ENCODE assay signal across 20 cellular contexts in the genomic region with DNA sequence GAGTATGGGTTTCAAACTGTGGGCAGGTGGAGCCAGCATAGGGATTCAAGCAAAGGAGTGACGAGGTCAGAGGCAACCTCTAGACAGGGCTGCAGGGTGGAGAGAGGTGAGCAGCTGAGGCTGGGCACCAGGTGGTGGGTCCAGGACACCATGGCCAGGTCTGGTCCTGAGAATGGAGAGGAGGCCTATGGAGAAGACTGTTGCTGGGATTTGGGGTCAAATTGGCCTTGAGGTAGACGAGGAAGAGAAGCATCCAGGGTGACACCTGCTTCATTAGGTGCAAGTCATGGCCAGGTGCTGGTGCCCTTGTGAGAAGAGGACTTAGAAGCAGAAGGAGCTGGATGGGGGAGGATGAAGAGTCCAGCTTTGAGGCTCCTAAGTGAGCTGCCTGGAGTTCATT.
DNase-seq lines count a peak whose midpoint lies in the region; ATAC-seq and TF ChIP-seq lines count a peak whose summit lies in the region.
"Had no signal": no experiment of that assay in that cellular context is flagged by ENCODE, and none has a peak within 500 bp of the region (broad histone marks: within the 10 kb centered on the region; RNA-seq: fewer than 3 reads in every experiment).

No MANE protein-coding gene starts in this region.

- H3K36me3 ChIP-seq in neural cell (ENCODE audit: insufficient read depth, low read length) (no peaks in the 10 kb centered on the region), Caco-2 (ENCODE audit: control insufficient read depth, insufficient read depth, low read length) (no peaks in the 10 kb centered on the region)

- H3K27ac ChIP-seq in angular gyrus (ENCODE audit: low read depth, low read length) (peak overlapping the region; percentile 84), neural cell (ENCODE audit: low read length) (peak overlapping the region; percentile 100)
- H3K27ac ChIP-seq: GM23248, HL-60, RWPE1 had no signal

- no peak overlapping the region for H3K4me3 Mint-ChIP-seq in activated T-cell treated with anti-CD3 and anti-CD28 coated beads, Interleukin-2, amount 50 U/mL, for 24 hours
- no peak overlapping the region for H3K4me3 Mint-ChIP-seq in Caco-2 (ENCODE audit: unreplicated experiment)
- H3K4me3 Mint-ChIP-seq: CD14-positive monocyte had no signal

- H3K4me2 ChIP-seq in neural cell (ENCODE audit: low read length) = peak overlapping the region; percentile 81

- H3K9me3 ChIP-seq in neural cell (ENCODE audit: low read length) (no peaks in the 10 kb centered on the region), Caco-2 (no peaks in the 10 kb centered on the region)

- H3K27ac Mint-ChIP-seq in activated T-cell treated with anti-CD3 and anti-CD28 coated beads, Interleukin-2, amount 50 U/mL, for 24 hours = peak overlapping the region; percentile 56
- no peak overlapping the region for H3K27ac Mint-ChIP-seq in Caco-2 (ENCODE audit: unreplicated experiment)
- H3K27ac Mint-ChIP-seq: CD14-positive monocyte had no signal

- no peak for TF ChIP-seq CTCF in neural cell (IDR thresholded peaks at IDR 0.05; ENCODE audit: poor library complexity, severe bottlenecking)
- TF ChIP-seq CTCF in Caco-2 (IDR thresholded peaks at IDR 0.05; ENCODE audit: insufficient read depth in 1 of 2, low read depth in 1 of 2, low read length in 1 of 2, severe bottlenecking in 1 of 2, unreplicated experiment in 1 of 2) = no peak

- peak overlapping the region; percentile 56 for H3K4me3 ChIP-seq in neural cell (ENCODE audit: low read length)
- no peak overlapping the region for H3K4me3 ChIP-seq in Caco-2 (ENCODE audit: low read depth, low read length)
- H3K4me3 ChIP-seq: GM23248 had no signal

- H2AFZ ChIP-seq in neural cell (ENCODE audit: low read depth, low read length) = no peak overlapping the region
- H2AFZ ChIP-seq: GM23248 had no signal

- no peaks in the 10 kb centered on the region for H4K20me1 ChIP-seq in neural cell (ENCODE audit: insufficient read depth)

- no peak for TF ChIP-seq RAD21 in neural cell (conservative IDR thresholded peaks at IDR 0.05)

- no peaks in the 10 kb centered on the region for H3K36me3 Mint-ChIP-seq in activated T-cell treated with anti-CD3 and anti-CD28 coated beads, Interleukin-2, amount 50 U/mL, for 24 hours (ENCODE audit: low read depth)
- H3K36me3 Mint-ChIP-seq in Caco-2 (ENCODE audit: insufficient read depth, unreplicated experiment) = peaks cover 6% of the 10 kb centered on the region
- H3K36me3 Mint-ChIP-seq: CD14-positive monocyte had no signal

- no peak for DNase-seq in activated T-cell treated with anti-CD3 and anti-CD28 coated beads, Interleukin-2, amount 50 U/mL, for 24 hours
- no peak for DNase-seq in activated T-cell treated with anti-CD3 and anti-CD28 coated beads for 4 hours
- peak; percentile 14 for DNase-seq in ureter (ENCODE audit: low spot score)
- DNase-seq in effector CD8-positive, alpha-beta T cell (lab: John Stamatoyannopoulos, UW) = no peak
- DNase-seq in left ventricle myocardium superior = no peak
- no peak for DNase-seq in Caco-2
- DNase-seq: 8988T, DMS 273 treated with DMSO at 0.1 percent for 48 hours, GDM1, HCEC 1CT, IMR-90, NCI-H1417 treated with DMSO at 0.1 percent for 48 hours, NCI-H187 treated with DMSO at 0.1 percent for 48 hours, NCI-H524 treated with DMSO at 0.1 percent for 48 hours had no signal

- no peak for ATAC-seq in left ventricle myocardium superior

- peaks cover 1% of the 10 kb centered on the region for H3K4me1 Mint-ChIP-seq in activated T-cell treated with anti-CD3 and anti-CD28 coated beads, Interleukin-2, amount 50 U/mL, for 24 hours (ENCODE audit: low read depth)
- H3K4me1 Mint-ChIP-seq in Caco-2 (ENCODE audit: low read depth, unreplicated experiment) = no peaks in the 10 kb centered on the region
- H3K4me1 Mint-ChIP-seq: CD14-positive monocyte had no signal

- POLR2A ChIA-PET in Caco-2 (lab: Charles Lee) = no interaction called here

- H3K27me3 ChIP-seq in neural cell (ENCODE audit: insufficient read depth, low read depth, low read length) (no peaks in the 10 kb centered on the region), Caco-2 (replicated peaks; ENCODE audit: control insufficient read depth, insufficient read depth, low read length) (no peaks in the 10 kb centered on the region)

- BruUV-seq in Caco-2 (replicated peaks; lab: Mats Ljungman, UMichigan) = no TSS peak

- H3K9me3 Mint-ChIP-seq in activated T-cell treated with anti-CD3 and anti-CD28 coated beads, Interleukin-2, amount 50 U/mL, for 24 hours = no peaks in the 10 kb centered on the region
- no peaks in the 10 kb centered on the region for H3K9me3 Mint-ChIP-seq in Caco-2 (ENCODE audit: unreplicated experiment)

- H3K79me2 ChIP-seq in neural cell (replicated peaks; ENCODE audit: insufficient read depth, low read length) = no peaks in the 10 kb centered on the region

- H3K4me1 ChIP-seq in Caco-2 = peaks cover 5% of the 10 kb centered on the region; the same call in 1 of the 2 replicates

- no peak for TF ChIP-seq EP300 in neural cell (conservative IDR thresholded peaks at IDR 0.05; ENCODE audit: poor library complexity, severe bottlenecking)

- peak overlapping the region; percentile 70 for H3K9ac ChIP-seq in neural cell (ENCODE audit: low read length)
- H3K9ac ChIP-seq: GM23248 had no signal

- no peaks in the 10 kb centered on the region for H3K9me2 ChIP-seq in neural cell (ENCODE audit: insufficient read depth, low read length)

- H3K27me3 Mint-ChIP-seq in activated T-cell treated with anti-CD3 and anti-CD28 coated beads, Interleukin-2, amount 50 U/mL, for 24 hours = peaks cover 12% of the 10 kb centered on the region
- peaks cover 20% of the 10 kb centered on the region for H3K27me3 Mint-ChIP-seq in Caco-2 (ENCODE audit: insufficient read depth, unreplicated experiment)

- peaks cover 5% of the 10 kb centered on the region for H3F3A ChIP-seq in neural cell (ENCODE audit: insufficient read depth, low read length, poor library complexity, severe bottlenecking)

- intact Hi-C loops in left ventricle myocardium superior (cut with micrococcal nuclease) (no loop called here), Caco-2 (cut with micrococcal nuclease; ENCODE audit: unreplicated experiment) (no loop called here)

- CTCF ChIA-PET in Caco-2 (lab: Charles Lee) = no interaction called here

TF ChIP-seq in neural cell, 6 proteins besides CTCF, POLR2A, EP300 and RAD21:
- TF ChIP-seq POLR2AphosphoS5 (IDR thresholded peaks at IDR 0.05) (no peak), SMC3 (conservative IDR thresholded peaks at IDR 0.05; ENCODE audit: poor library complexity) (no peak), EZH2 (IDR thresholded peaks at IDR 0.05; ENCODE audit: borderline replicate concordance, insufficient read depth, low read length, poor library complexity, severe bottlenecking) (no peak), TAF1 (IDR thresholded peaks at IDR 0.05; ENCODE audit: low read depth) (no peak), MXI1 (conservative IDR thresholded peaks at IDR 0.05; ENCODE audit: poor library complexity, severe bottlenecking) (no peak)
- TF ChIP-seq, protein P1, sequence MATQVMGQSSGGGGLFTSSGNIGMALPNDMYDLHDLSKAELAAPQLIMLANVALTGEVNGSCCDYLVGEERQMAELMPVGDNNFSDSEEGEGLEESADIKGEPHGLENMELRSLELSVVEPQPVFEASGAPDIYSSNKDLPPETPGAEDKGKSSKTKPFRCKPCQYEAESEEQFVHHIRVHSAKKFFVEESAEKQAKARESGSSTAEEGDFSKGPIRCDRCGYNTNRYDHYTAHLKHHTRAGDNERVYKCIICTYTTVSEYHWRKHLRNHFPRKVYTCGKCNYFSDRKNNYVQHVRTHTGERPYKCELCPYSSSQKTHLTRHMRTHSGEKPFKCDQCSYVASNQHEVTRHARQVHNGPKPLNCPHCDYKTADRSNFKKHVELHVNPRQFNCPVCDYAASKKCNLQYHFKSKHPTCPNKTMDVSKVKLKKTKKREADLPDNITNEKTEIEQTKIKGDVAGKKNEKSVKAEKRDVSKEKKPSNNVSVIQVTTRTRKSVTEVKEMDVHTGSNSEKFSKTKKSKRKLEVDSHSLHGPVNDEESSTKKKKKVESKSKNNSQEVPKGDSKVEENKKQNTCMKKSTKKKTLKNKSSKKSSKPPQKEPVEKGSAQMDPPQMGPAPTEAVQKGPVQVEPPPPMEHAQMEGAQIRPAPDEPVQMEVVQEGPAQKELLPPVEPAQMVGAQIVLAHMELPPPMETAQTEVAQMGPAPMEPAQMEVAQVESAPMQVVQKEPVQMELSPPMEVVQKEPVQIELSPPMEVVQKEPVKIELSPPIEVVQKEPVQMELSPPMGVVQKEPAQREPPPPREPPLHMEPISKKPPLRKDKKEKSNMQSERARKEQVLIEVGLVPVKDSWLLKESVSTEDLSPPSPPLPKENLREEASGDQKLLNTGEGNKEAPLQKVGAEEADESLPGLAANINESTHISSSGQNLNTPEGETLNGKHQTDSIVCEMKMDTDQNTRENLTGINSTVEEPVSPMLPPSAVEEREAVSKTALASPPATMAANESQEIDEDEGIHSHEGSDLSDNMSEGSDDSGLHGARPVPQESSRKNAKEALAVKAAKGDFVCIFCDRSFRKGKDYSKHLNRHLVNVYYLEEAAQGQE (IDR thresholded peaks at IDR 0.05; ENCODE audit: borderline replicate concordance) = no peak
